Comparison of ENCODE assay signal across 8 cellular contexts in genomic region chrX:43349363-43349762, GRCh38.
DNase-seq lines count a peak whose midpoint lies in the region; ATAC-seq, FAIRE-seq and TF ChIP-seq lines count a peak whose summit lies in the region.

No MANE protein-coding gene starts in this region.

- no peak for TF ChIP-seq POLR2A in endothelial cell of umbilical vein (IDR thresholded peaks at IDR 0.05; ENCODE audit: low read depth, low read length)

- H3K27me3 ChIP-seq in CD8-positive, alpha-beta T cell (ENCODE audit: insufficient read depth, low read length): no peaks in the 10 kb centered on the region
- H3K27me3 ChIP-seq in endothelial cell of umbilical vein (ENCODE audit: control insufficient read depth in 2 of 2, insufficient read depth in 2 of 2, low read length in 2 of 2): no peaks in the 10 kb centered on the region
- H3K27me3 ChIP-seq in parathyroid adenoma (ENCODE audit: control insufficient read depth, insufficient read depth, low read length): no peaks in the 10 kb centered on the region

- peak; percentile 21 for TF ChIP-seq CTCF in CD8-positive, alpha-beta T cell (IDR thresholded peaks at IDR 0.05)
- TF ChIP-seq CTCF in endothelial cell of umbilical vein (IDR thresholded peaks at IDR 0.05; ENCODE audit: extremely low read depth in 1 of 2, insufficient read depth in 1 of 2, low read depth in 1 of 2, low read length in 2 of 2) (peak; percentile 40 to 61), parathyroid adenoma (IDR thresholded peaks at IDR 0.05) (peak; percentile 48)

- no peaks in the 10 kb centered on the region for H3K36me3 ChIP-seq in CD8-positive, alpha-beta T cell (ENCODE audit: insufficient read depth, low read length)
- H3K36me3 ChIP-seq in endothelial cell of umbilical vein (ENCODE audit: control insufficient read depth in 2 of 2, extremely low read depth in 1 of 2, insufficient read depth in 2 of 2, low read length in 2 of 2): no peaks in the 10 kb centered on the region
- no peaks in the 10 kb centered on the region for H3K36me3 ChIP-seq in parathyroid adenoma (ENCODE audit: control insufficient read depth, insufficient read depth, low read length)

- H3K27ac ChIP-seq in CD8-positive, alpha-beta T cell (ENCODE audit: low read depth, low read length): no peak overlapping the region
- H3K27ac ChIP-seq in endothelial cell of umbilical vein (ENCODE audit: insufficient read depth, low read depth, low read length): no peak overlapping the region
- no peak overlapping the region for H3K27ac ChIP-seq in parathyroid adenoma

- no peak for FAIRE-seq in endothelial cell of umbilical vein (lab: Jason Lieb, UNC)

- CTCF ChIA-PET in CD8-positive, alpha-beta T cell (lab: Charles Lee): interaction anchor here (0.9 to 2.1 kb wide), 4 partner anchors 13 to 401 kb away, joined by 3 to 6 read pairs (median 3); no protein-coding TSS in a partner anchor
- CTCF ChIA-PET in endothelial cell of umbilical vein (lab: Charles Lee): interaction anchor here (0.6 to 2.1 kb wide), 8 partner anchors 10 to 403 kb away, joined by 3 to 15 read pairs (median 5); no protein-coding TSS in a partner anchor

- intact Hi-C loops in CD8-positive, alpha-beta T cell (cut with DNase I, micrococcal nuclease): loop anchor here in 1 of 2 experiments (2.0 to 5.0 kb wide), 2 partner anchors 208 to 401 kb away; no protein-coding TSS in a partner anchor
- intact Hi-C loops in endothelial cell of umbilical vein (cut with micrococcal nuclease): loop anchor here (1.0 to 2.0 kb wide), 2 partner anchors 207 to 401 kb away; no protein-coding TSS in a partner anchor

- H2AFZ ChIP-seq in endothelial cell of umbilical vein (ENCODE audit: low read depth, low read length) (no peak overlapping the region), parathyroid adenoma (no peak overlapping the region)

- no peaks in the 10 kb centered on the region for H3K4me1 ChIP-seq in CD8-positive, alpha-beta T cell (ENCODE audit: insufficient read depth, low read length)
- no peaks in the 10 kb centered on the region for H3K4me1 ChIP-seq in endothelial cell of umbilical vein (ENCODE audit: control insufficient read depth, extremely low read depth, insufficient read depth, low read length)
- no peaks in the 10 kb centered on the region for H3K4me1 ChIP-seq in parathyroid adenoma

- no peaks in the 10 kb centered on the region for H3K9me3 Mint-ChIP-seq in CD8-positive, alpha-beta T cell

- no peaks in the 10 kb centered on the region for H4K20me1 ChIP-seq in endothelial cell of umbilical vein (replicated peaks; ENCODE audit: control insufficient read depth, extremely low read depth, insufficient read depth, low read length)

- H3K9me3 ChIP-seq in CD8-positive, alpha-beta T cell (ENCODE audit: low read length): no peaks in the 10 kb centered on the region
- H3K9me3 ChIP-seq in T-helper 17 cell (ENCODE audit: control insufficient read depth, low read length, poor library complexity, severe bottlenecking): no peaks in the 10 kb centered on the region
- H3K9me3 ChIP-seq in endothelial cell of umbilical vein (replicated peaks; ENCODE audit: control insufficient read depth, insufficient read depth, low read length): no peaks in the 10 kb centered on the region
- no peaks in the 10 kb centered on the region for H3K9me3 ChIP-seq in parathyroid adenoma (ENCODE audit: control insufficient read depth, low read length)

- H3K4me2 ChIP-seq in endothelial cell of umbilical vein (ENCODE audit: insufficient read depth, low read length): no peak overlapping the region
- no peak overlapping the region for H3K4me2 ChIP-seq in parathyroid adenoma (ENCODE audit: low read length)

- H3K9me1 ChIP-seq in endothelial cell of umbilical vein (replicated peaks; ENCODE audit: control insufficient read depth, extremely low read depth, insufficient read depth, low read length): no peaks in the 10 kb centered on the region

- peaks cover 8% of the 10 kb centered on the region for H3K4me1 Mint-ChIP-seq in CD8-positive, alpha-beta T cell (ENCODE audit: low read depth)
- peaks cover 2% of the 10 kb centered on the region for H3K4me1 Mint-ChIP-seq in T-helper 17 cell

- H3K36me3 Mint-ChIP-seq in CD8-positive, alpha-beta T cell: no peaks in the 10 kb centered on the region
- peaks cover 2% of the 10 kb centered on the region for H3K36me3 Mint-ChIP-seq in T-helper 17 cell (ENCODE audit: low read depth)

- peak in 4 of 7 experiments; percentile 1 to 59 (median 14) for DNase-seq in CD8-positive, alpha-beta T cell
- DNase-seq in T-helper 17 cell: peak in 1 of 3 donors; percentile 5
- DNase-seq in endothelial cell of umbilical vein (ENCODE audit: low read depth, low spot score): peak; percentile 30
- no peak for DNase-seq in amniotic stem cell (lab: John Stamatoyannopoulos, UW)

- H3K9ac ChIP-seq in endothelial cell of umbilical vein (replicated peaks; ENCODE audit: extremely low read depth, insufficient read depth, low read length) (no peak overlapping the region), parathyroid adenoma (no peak overlapping the region)

- no peak overlapping the region for H3K4me3 ChIP-seq in CD8-positive, alpha-beta T cell (ENCODE audit: low read depth, low read length)
- no peak overlapping the region for H3K4me3 ChIP-seq in endothelial cell of umbilical vein (replicated peaks in 1 of 3; ENCODE audit: insufficient read depth in 1 of 3, low read depth in 1 of 3, low read length in 3 of 3)
- no peak overlapping the region for H3K4me3 ChIP-seq in parathyroid adenoma (ENCODE audit: low read depth, low read length)

- H3K27me3 Mint-ChIP-seq in CD8-positive, alpha-beta T cell (ENCODE audit: low read depth): no peaks in the 10 kb centered on the region
- no peaks in the 10 kb centered on the region for H3K27me3 Mint-ChIP-seq in T-helper 17 cell

- no peak overlapping the region for H3K4me3 Mint-ChIP-seq in CD8-positive, alpha-beta T cell
- H3K4me3 Mint-ChIP-seq in T-helper 17 cell: no peak overlapping the region

- ATAC-seq in CD8-positive, alpha-beta T cell: peak; percentile 44
- ATAC-seq in GM18873 (IDR thresholded peaks at IDR 0.05; ENCODE audit: low FRiP score, unreplicated experiment) (peak; percentile 49), HG03571 (IDR thresholded peaks at IDR 0.05; ENCODE audit: unreplicated experiment) (peak; percentile 57), T-helper 17 cell (peak; percentile 65), HG03025 (IDR thresholded peaks at IDR 0.05; ENCODE audit: low FRiP score, unreplicated experiment) (no peak)

- dilution Hi-C loops in endothelial cell of umbilical vein (cut with MboI; ENCODE audit: extremely low pct_ligation_motif_present, low sequenced_read_pairs): no loop called here

- H3K27ac Mint-ChIP-seq in CD8-positive, alpha-beta T cell: no peak overlapping the region
- H3K27ac Mint-ChIP-seq in T-helper 17 cell: no peak overlapping the region

- no TSS peak for BruUV-seq in endothelial cell of umbilical vein (replicated peaks; lab: Mats Ljungman, UMichigan)

- H3K79me2 ChIP-seq in endothelial cell of umbilical vein (ENCODE audit: control insufficient read depth, insufficient read depth, low read length) (no peaks in the 10 kb centered on the region), parathyroid adenoma (no peaks in the 10 kb centered on the region)

- POLR2A ChIA-PET in CD8-positive, alpha-beta T cell (lab: Charles Lee): no interaction called here
- POLR2A ChIA-PET in endothelial cell of umbilical vein (lab: Charles Lee): no interaction called here

TF ChIP-seq in endothelial cell of umbilical vein, 7 proteins besides CTCF, POLR2A, EP300 and RAD21:
- no peak for TF ChIP-seq GATA2 (IDR thresholded peaks at IDR 0.05; ENCODE audit: insufficient read depth, insufficient read length, low read depth, low read length)
- no peak for TF ChIP-seq FOS (IDR thresholded peaks at IDR 0.05; ENCODE audit: borderline replicate concordance, insufficient read depth, low read length)
- TF ChIP-seq MAX (IDR thresholded peaks at IDR 0.05; ENCODE audit: insufficient read depth, insufficient read length): no peak
- no peak for TF ChIP-seq JUN (IDR thresholded peaks at IDR 0.05; ENCODE audit: borderline replicate concordance, insufficient read depth, insufficient read length, low read depth)
- no peak for TF ChIP-seq MYC (IDR thresholded peaks at IDR 0.05; ENCODE audit: low read depth, low read length)
- TF ChIP-seq POLR2AphosphoS5 (IDR thresholded peaks at IDR 0.05; ENCODE audit: insufficient read depth, low read depth, low read length): no peak
- no peak for TF ChIP-seq EZH2 (IDR thresholded peaks at IDR 0.05; ENCODE audit: borderline replicate concordance, low read depth, low read length, severe bottlenecking)
